In the genomic region with DNA sequence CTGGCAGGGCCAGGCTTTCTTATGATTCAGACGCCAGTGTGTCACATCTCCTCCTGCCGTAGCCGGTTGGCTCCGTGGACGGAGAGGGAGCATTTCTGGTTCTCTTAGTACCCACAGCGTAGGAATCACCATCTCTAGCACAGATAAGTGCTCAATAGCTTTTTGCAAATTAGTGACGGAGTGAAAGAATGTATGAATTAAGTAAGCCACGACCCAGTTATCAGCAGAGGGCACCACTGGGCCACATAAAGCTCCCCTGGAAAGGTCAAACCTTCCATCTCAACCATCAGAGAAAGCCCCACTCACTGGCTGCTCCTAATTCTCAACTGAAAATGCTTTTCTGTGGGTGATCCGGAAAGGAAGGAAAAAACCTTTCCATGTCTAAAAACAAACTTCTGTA, we compare ENCODE assay signal across 1 cellular context.
TF ChIP-seq lines count a peak whose summit lies in the region.

No MANE protein-coding gene starts in this region.

TF ChIP-seq in HepG2, 621 proteins besides CTCF, POLR2A, EP300 and RAD21 (continued from another document):
- no peak for TF ChIP-seq ZBTB2 (CRISPR knock-in tag; IDR thresholded peaks at IDR 0.05; ENCODE audit: low read depth)
- no peak for TF ChIP-seq ZNF577 (CRISPR knock-in tag; IDR thresholded peaks at IDR 0.05; ENCODE audit: borderline replicate concordance, low read depth)
- TF ChIP-seq JUND (CRISPR knock-in tag; IDR thresholded peaks at IDR 0.05) = no peak
- no peak for TF ChIP-seq ZNF678 (CRISPR knock-in tag; IDR thresholded peaks at IDR 0.05)
- TF ChIP-seq ATF6 (CRISPR knock-in tag; conservative IDR thresholded peaks at IDR 0.05) = no peak
- TF ChIP-seq ARNTL (CRISPR knock-in tag; IDR thresholded peaks at IDR 0.05) = no peak
- TF ChIP-seq CENPBD1 (CRISPR knock-in tag; IDR thresholded peaks at IDR 0.05; ENCODE audit: borderline replicate concordance, low read depth) = no peak
- TF ChIP-seq ZBTB1 (CRISPR knock-in tag; IDR thresholded peaks at IDR 0.05; ENCODE audit: borderline replicate concordance) = no peak
- TF ChIP-seq SMAD3 (CRISPR knock-in tag; IDR thresholded peaks at IDR 0.05) = no peak
- TF ChIP-seq ZNF761 (CRISPR knock-in tag; conservative IDR thresholded peaks at IDR 0.05) = no peak
- TF ChIP-seq ZNF570 (CRISPR knock-in tag; IDR thresholded peaks at IDR 0.05; ENCODE audit: borderline replicate concordance) = no peak
- TF ChIP-seq ZNF225 (CRISPR knock-in tag; IDR thresholded peaks at IDR 0.05) = no peak
- no peak for TF ChIP-seq ZBTB42 (CRISPR knock-in tag; IDR thresholded peaks at IDR 0.05)
- no peak for TF ChIP-seq IRX3 (CRISPR knock-in tag; IDR thresholded peaks at IDR 0.05; ENCODE audit: borderline replicate concordance, low read depth)
- no peak for TF ChIP-seq TSC22D2 (CRISPR knock-in tag; IDR thresholded peaks at IDR 0.05; ENCODE audit: borderline replicate concordance)
- TF ChIP-seq, protein P1, sequence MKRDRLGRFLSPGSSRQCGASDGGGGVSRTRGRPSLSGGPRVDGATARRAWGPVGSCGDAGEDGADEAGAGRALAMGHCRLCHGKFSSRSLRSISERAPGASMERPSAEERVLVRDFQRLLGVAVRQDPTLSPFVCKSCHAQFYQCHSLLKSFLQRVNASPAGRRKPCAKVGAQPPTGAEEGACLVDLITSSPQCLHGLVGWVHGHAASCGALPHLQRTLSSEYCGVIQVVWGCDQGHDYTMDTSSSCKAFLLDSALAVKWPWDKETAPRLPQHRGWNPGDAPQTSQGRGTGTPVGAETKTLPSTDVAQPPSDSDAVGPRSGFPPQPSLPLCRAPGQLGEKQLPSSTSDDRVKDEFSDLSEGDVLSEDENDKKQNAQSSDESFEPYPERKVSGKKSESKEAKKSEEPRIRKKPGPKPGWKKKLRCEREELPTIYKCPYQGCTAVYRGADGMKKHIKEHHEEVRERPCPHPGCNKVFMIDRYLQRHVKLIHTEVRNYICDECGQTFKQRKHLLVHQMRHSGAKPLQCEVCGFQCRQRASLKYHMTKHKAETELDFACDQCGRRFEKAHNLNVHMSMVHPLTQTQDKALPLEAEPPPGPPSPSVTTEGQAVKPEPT (CRISPR knock-in tag; IDR thresholded peaks at IDR 0.05; ENCODE audit: low read depth) = no peak
- no peak for TF ChIP-seq ZNF704 (CRISPR knock-in tag; IDR thresholded peaks at IDR 0.05; ENCODE audit: borderline replicate concordance)
